Comparison of ENCODE assay signal across 29 cellular contexts in genomic region chr3:59831394-59831793, GRCh38.
"Had no signal": no experiment of that assay in that cellular context is flagged by ENCODE, and none has a peak within 500 bp of the region (broad histone marks: within the 10 kb centered on the region; RNA-seq: fewer than 3 reads in every experiment).

No MANE protein-coding gene starts in this region.

- H3K4me3 Mint-ChIP-seq: activated CD4-positive, alpha-beta memory T cell treated with anti-CD3 and anti-CD28 coated beads, Interleukin-2, amount 10 ng/mL, durations not matched to agents 7 days and 5 days; activated CD4-positive, alpha-beta T cell treated with anti-CD3 and anti-CD28 coated beads, Interleukin-2, amount 10 ng/mL, durations not matched to agents 7 days and 5 days; activated naive CD4-positive, alpha-beta T cell treated with anti-CD3 and anti-CD28 coated beads, Interleukin-2, amount 10 ng/mL, durations not matched to agents 7 days and 5 days; activated naive CD8-positive, alpha-beta T cell treated with anti-CD3 and anti-CD28 coated beads, Interleukin-2, amount 10 ng/mL, durations not matched to agents 7 days and 5 days; activated T-cell treated with anti-CD3 and anti-CD28 coated beads, Interleukin-2, amount 50 U/mL, for 24 hours; activated T-cell treated with anti-CD3 and anti-CD28 coated beads, Interleukin-2, amount 50 U/mL, for 72 hours; effector memory CD8-positive, alpha-beta T cell; T-helper 17 cell; T-helper 2 cell treated with Interferon-gamma antibody and Interleukin-4, amounts not matched to agents 5 μg/mL and 100 μg/mL, for 36 hours had no signal

- H3K36me3 ChIP-seq: ascending aorta, brain microvascular endothelial cell, esophagus muscularis mucosa, gastrocnemius medialis had no signal

- H3K9me3 Mint-ChIP-seq: activated CD4-positive, alpha-beta memory T cell treated with anti-CD3 and anti-CD28 coated beads, Interleukin-2, amount 10 ng/mL, durations not matched to agents 7 days and 5 days; activated naive CD4-positive, alpha-beta T cell treated with anti-CD3 and anti-CD28 coated beads, Interleukin-2, amount 10 ng/mL, durations not matched to agents 7 days and 5 days; activated T-cell treated with anti-CD3 and anti-CD28 coated beads, Interleukin-2, amount 50 U/mL, for 24 hours; activated T-cell treated with anti-CD3 and anti-CD28 coated beads, Interleukin-2, amount 50 U/mL, for 72 hours; effector memory CD8-positive, alpha-beta T cell had no signal

- DNase-seq: activated CD4-positive, alpha-beta memory T cell treated with anti-CD3 and anti-CD28 coated beads, Interleukin-2, amount 10 ng/mL, durations not matched to agents 7 days and 5 days; activated CD4-positive, alpha-beta T cell treated with anti-CD3 and anti-CD28 coated beads for 4 hours; activated CD4-positive, alpha-beta T cell treated with anti-CD3 and anti-CD28 coated beads, Interleukin-2, amount 10 ng/mL, durations not matched to agents 7 days and 5 days; activated CD4-positive, alpha-beta T cell treated with anti-CD3 and anti-CD28 coated beads, Interleukin-2, amount 50 U/mL, for 4 hours; activated CD4-positive, CD25-positive, alpha-beta regulatory T cell; activated CD4-positive, CD25-positive, alpha-beta regulatory T cell treated with anti-CD3 and anti-CD28 coated beads, Interleukin-2, amount 50 U/mL, for 72 hours; activated CD8-positive, alpha-beta memory T cell treated with anti-CD3 and anti-CD28 coated beads, Interleukin-2, amount 50 U/mL, for 48 hours; activated gamma-delta T cell; activated naive CD4-positive, alpha-beta T cell; activated naive CD4-positive, alpha-beta T cell treated with anti-CD3 and anti-CD28 coated beads, Interleukin-2, amount 10 ng/mL, durations not matched to agents 7 days and 5 days; activated naive CD8-positive, alpha-beta T cell treated with anti-CD3 and anti-CD28 coated beads, Interleukin-2, amount 10 ng/mL, durations not matched to agents 7 days and 5 days; activated T-cell treated with anti-CD3 and anti-CD28 coated beads for 4 hours; activated T-cell treated with anti-CD3 and anti-CD28 coated beads, Interleukin-2, amount 50 U/mL, for 24 hours; activated T-cell treated with anti-CD3 and anti-CD28 coated beads, Interleukin-2, amount 50 U/mL, for 72 hours; brain microvascular endothelial cell; caudate nucleus; cortex of kidney; dermis blood vessel endothelial cell; effector CD4-positive, alpha-beta T cell; effector memory CD8-positive, alpha-beta T cell; foreskin keratinocyte; gastrocnemius medialis; T-helper 1 cell; T-helper 17 cell; T1000 had no signal

- H3K4me1 ChIP-seq: ascending aorta, foreskin keratinocyte, gastrocnemius medialis had no signal

- H3K27me3 Mint-ChIP-seq: activated CD4-positive, alpha-beta memory T cell treated with anti-CD3 and anti-CD28 coated beads, Interleukin-2, amount 10 ng/mL, durations not matched to agents 7 days and 5 days; activated CD4-positive, alpha-beta T cell treated with anti-CD3 and anti-CD28 coated beads, Interleukin-2, amount 10 ng/mL, durations not matched to agents 7 days and 5 days; activated naive CD4-positive, alpha-beta T cell treated with anti-CD3 and anti-CD28 coated beads, Interleukin-2, amount 10 ng/mL, durations not matched to agents 7 days and 5 days; activated naive CD8-positive, alpha-beta T cell treated with anti-CD3 and anti-CD28 coated beads, Interleukin-2, amount 10 ng/mL, durations not matched to agents 7 days and 5 days; activated T-cell treated with anti-CD3 and anti-CD28 coated beads, Interleukin-2, amount 50 U/mL, for 24 hours; T-helper 17 cell had no signal

- H3K27ac Mint-ChIP-seq: activated CD4-positive, alpha-beta memory T cell treated with anti-CD3 and anti-CD28 coated beads, Interleukin-2, amount 10 ng/mL, durations not matched to agents 7 days and 5 days; activated CD4-positive, alpha-beta T cell treated with anti-CD3 and anti-CD28 coated beads, Interleukin-2, amount 10 ng/mL, durations not matched to agents 7 days and 5 days; activated naive CD4-positive, alpha-beta T cell treated with anti-CD3 and anti-CD28 coated beads, Interleukin-2, amount 10 ng/mL, durations not matched to agents 7 days and 5 days; activated naive CD4-positive, alpha-beta T cell treated with anti-CD3 and anti-CD28 coated beads, Interleukin-2, amount 50 U/mL, for 72 hours; activated naive CD8-positive, alpha-beta T cell treated with anti-CD3 and anti-CD28 coated beads, Interleukin-2, amount 10 ng/mL, durations not matched to agents 7 days and 5 days; activated T-cell treated with anti-CD3 and anti-CD28 coated beads, Interleukin-2, amount 50 U/mL, for 24 hours; activated T-cell treated with anti-CD3 and anti-CD28 coated beads, Interleukin-2, amount 50 U/mL, for 72 hours; effector memory CD8-positive, alpha-beta T cell; T-helper 17 cell; T-helper 2 cell treated with Interferon-gamma antibody and Interleukin-4, amounts not matched to agents 5 μg/mL and 100 μg/mL, for 36 hours had no signal

- H3K4me3 ChIP-seq: ascending aorta, esophagus muscularis mucosa, gastrocnemius medialis had no signal

- H3K27me3 ChIP-seq: ascending aorta, brain microvascular endothelial cell, esophagus muscularis mucosa, gastrocnemius medialis had no signal

- ATAC-seq: activated naive CD4-positive, alpha-beta T cell treated with anti-CD3 and anti-CD28 coated beads, Interleukin-2, amount 50 U/mL, for 72 hours; activated T-cell treated with anti-CD3 and anti-CD28 coated beads, Interleukin-2, amount 50 U/mL, for 72 hours; effector memory CD8-positive, alpha-beta T cell; foreskin keratinocyte; gastrocnemius medialis; T-helper 17 cell had no signal

- H3K9me3 ChIP-seq: ascending aorta, esophagus muscularis mucosa, gastrocnemius medialis had no signal

- H3K4me1 Mint-ChIP-seq: activated CD4-positive, alpha-beta memory T cell treated with anti-CD3 and anti-CD28 coated beads, Interleukin-2, amount 10 ng/mL, durations not matched to agents 7 days and 5 days; activated CD4-positive, alpha-beta T cell treated with anti-CD3 and anti-CD28 coated beads, Interleukin-2, amount 10 ng/mL, durations not matched to agents 7 days and 5 days; activated naive CD8-positive, alpha-beta T cell treated with anti-CD3 and anti-CD28 coated beads, Interleukin-2, amount 10 ng/mL, durations not matched to agents 7 days and 5 days; T-helper 17 cell had no signal

- H3K27ac ChIP-seq: ascending aorta, brain microvascular endothelial cell, esophagus muscularis mucosa, foreskin keratinocyte, gastrocnemius medialis had no signal
